In genomic region chr4:103244251-103244650, GRCh38 we compare ENCODE assay signal across 1 cellular context.
TF ChIP-seq lines count a peak whose summit lies in the region.

No MANE protein-coding gene starts in this region.

TF ChIP-seq in HCT116, 20 proteins besides CTCF, POLR2A, EP300 and RAD21 (continued from another document):
- no peak for TF ChIP-seq FOSL1 (IDR thresholded peaks at IDR 0.05; ENCODE audit: low read depth)
- no peak for TF ChIP-seq CBX3 (IDR thresholded peaks at IDR 0.05; ENCODE audit: low read depth)
- TF ChIP-seq SRF (IDR thresholded peaks at IDR 0.05; ENCODE audit: low read depth): no peak
- TF ChIP-seq SP1 (IDR thresholded peaks at IDR 0.05; ENCODE audit: low read depth): no peak
- no peak for TF ChIP-seq YY1 (IDR thresholded peaks at IDR 0.05; ENCODE audit: extremely low read depth, insufficient replicate concordance, low read depth, low read length)
- TF ChIP-seq SIN3A (IDR thresholded peaks at IDR 0.05; ENCODE audit: low read depth): no peak
- no peak for TF ChIP-seq ELF1 (IDR thresholded peaks at IDR 0.05; ENCODE audit: borderline replicate concordance, low read depth)
- TF ChIP-seq ZFX (IDR thresholded peaks at IDR 0.05): no peak
- no peak for TF ChIP-seq ZBTB33 (IDR thresholded peaks at IDR 0.05; ENCODE audit: extremely low read depth, insufficient replicate concordance, low read length)
- no peak for TF ChIP-seq JUND (IDR thresholded peaks at IDR 0.05)
TF ChIP-seq in HCT116: peak in this region for 0.
